In the genomic region with DNA sequence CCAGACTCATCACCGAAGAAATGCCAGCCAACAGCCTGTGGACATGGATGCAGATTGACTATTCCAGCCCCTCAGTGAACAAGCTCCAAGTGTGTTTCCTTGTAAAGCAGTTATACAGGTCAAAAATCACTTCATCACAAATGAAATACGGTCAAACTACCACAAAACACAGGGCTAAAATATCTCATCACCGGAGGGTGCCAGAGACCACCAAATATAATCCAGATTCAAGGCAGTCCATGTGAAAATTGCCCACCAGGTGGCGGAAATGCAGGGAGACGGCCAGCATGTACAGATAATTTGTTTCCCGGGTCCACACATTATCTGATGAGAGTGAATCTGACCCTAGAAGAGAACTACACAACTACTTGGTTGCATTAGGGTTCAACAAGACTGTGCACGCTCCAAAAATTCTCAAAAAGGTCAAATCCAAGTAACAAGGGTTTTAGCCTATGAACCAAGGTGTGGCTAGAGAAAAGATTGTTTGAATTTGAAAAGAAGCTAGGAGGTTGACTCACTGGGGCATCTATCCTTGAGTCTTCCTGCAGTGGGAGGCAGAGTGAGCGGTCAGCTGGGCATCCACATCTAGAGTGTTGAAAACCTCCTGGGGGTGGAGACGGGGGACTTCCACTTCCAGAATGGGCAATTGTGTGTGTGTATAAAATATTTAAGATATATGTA, we compare ENCODE assay signal across 8 cellular contexts.
DNase-seq lines count a peak whose midpoint lies in the region; ATAC-seq and TF ChIP-seq lines count a peak whose summit lies in the region.

No MANE protein-coding gene starts in this region.

- H3K27me3 ChIP-seq in right lobe of liver: no peaks in the 10 kb centered on the region

- TF ChIP-seq POLR2A in right lobe of liver (IDR thresholded peaks at IDR 0.05): no peak

- H3K4me1 ChIP-seq in right lobe of liver: peaks cover 0 to 18% (median 8%) of the 10 kb centered on the region in 4 donors

- ATAC-seq in Right ventricle myocardium inferior (peak; percentile 29), right lobe of liver (peak; percentile 79 to 82 (median 80)), GM18909 (IDR thresholded peaks at IDR 0.05; ENCODE audit: poor library complexity, unreplicated experiment) (no peak)

- DNase-seq in Right ventricle myocardium inferior (ENCODE audit: missing footprints): peak; percentile 57
- DNase-seq in cardiac septum (ENCODE audit: low spot score): no peak
- peak; percentile 60 for DNase-seq in NCI-H345 treated with DMSO at 0.1 percent for 48 hours (lab: John Stamatoyannopoulos, UW; ENCODE audit: unreplicated experiment)
- DNase-seq in activated CD4-positive, alpha-beta T cell treated with anti-CD3 and anti-CD28 coated beads for 4 hours: peak; percentile 61 to 81
- DNase-seq in choroid plexus epithelial cell (ENCODE audit: low read depth): peak; percentile 88
- DNase-seq in right lobe of liver: peak; percentile 66 to 77 (median 74)
- DNase-seq in stimulated activated CD8-positive, alpha-beta memory T cell treated with anti-CD3 and anti-CD28 coated beads, Interleukin-15, amount 100 ng/mL, for 1 hour (ENCODE audit: low read depth): peak; percentile 59

- TF ChIP-seq CTCF in choroid plexus epithelial cell (conservative IDR thresholded peaks at IDR 0.05; ENCODE audit: low read depth, low read length) (peak; percentile 98), right lobe of liver (IDR thresholded peaks at IDR 0.05) (peak in 3 of 4 donors; percentile 87 to 99 (median 99))

- intact Hi-C loops in Right ventricle myocardium inferior (cut with DNase I) (loop anchor here (1.0 to 5.0 kb wide), 5 partner anchors 112 to 497 kb away; no protein-coding TSS in a partner anchor), cardiac septum (cut with DNase I) (loop anchor here (1.0 to 10.0 kb wide), 4 partner anchors 112 to 428 kb away; no protein-coding TSS in a partner anchor), right lobe of liver (cut with DNase I) (loop anchor here in 1 of 2 donors (5.0 kb wide), 1 partner anchor 168 kb away; no protein-coding TSS in a partner anchor)

- 27% methylated on average over 8 of the region's 9 CpGs for WGBS in right lobe of liver (ENCODE audit: insufficient coverage, low coverage, low lambda C conversion rate, missing lambda C conversion rate)

- no peaks in the 10 kb centered on the region for H3K9me3 ChIP-seq in right lobe of liver

- H3K4me3 ChIP-seq in choroid plexus epithelial cell (ENCODE audit: low read depth, low read length) (no peak overlapping the region), right lobe of liver (no peak overlapping the region)

- no peak overlapping the region for H3K27ac ChIP-seq in right lobe of liver

- H3K36me3 ChIP-seq in right lobe of liver: no peaks in the 10 kb centered on the region
